Comparison of ENCODE assay signal across 26 cellular contexts in genomic region chr13:26362261-26362660, GRCh38.
"Had no signal": no experiment of that assay in that cellular context is flagged by ENCODE, and none has a peak within 500 bp of the region (broad histone marks: within the 10 kb centered on the region; RNA-seq: fewer than 3 reads in every experiment).

No MANE protein-coding gene starts in this region.

- DNase-seq: colonic mucosa; cortex of kidney; effector CD8-positive, alpha-beta T cell; effector memory CD8-positive, alpha-beta T cell; endodermal cell; erythroblast; esophagus squamous epithelium; foreskin fibroblast; foreskin melanocyte; gastrocnemius medialis; glutamatergic neuron; head of caudate nucleus; heart right ventricle; hippocampal formation; left cardiac atrium; left lung; left ventricle myocardium superior; lower lobe of right lung; mesendoderm; midbrain had no signal

- H3K27me3 ChIP-seq: colonic mucosa, esophagus squamous epithelium, gastrocnemius medialis, heart right ventricle, left lung had no signal

- ATAC-seq: effector memory CD8-positive, alpha-beta T cell; esophagus mucosa; gastrocnemius medialis; heart right ventricle; left cardiac atrium; left lung; left ventricle myocardium superior; lower lobe of right lung had no signal

- H3K27me3 Mint-ChIP-seq: dendritic cell treated with granulocyte-macrophage colony-stimulating factor and Interleukin-4, amounts not matched to agents 40 ng/mL and 50 ng/mL, for 4 days; effector memory CD8-positive, alpha-beta T cell had no signal

- H3K27ac Mint-ChIP-seq: dendritic cell treated with granulocyte-macrophage colony-stimulating factor and Interleukin-4, amounts not matched to agents 40 ng/mL and 50 ng/mL, for 4 days; effector memory CD8-positive, alpha-beta T cell; endodermal cell had no signal

- H3K4me1 Mint-ChIP-seq: endodermal cell had no signal

- H3K9me3 ChIP-seq: colonic mucosa, esophagus squamous epithelium, gastrocnemius medialis, heart right ventricle, left lung, lower lobe of right lung had no signal

- H3K36me3 ChIP-seq: colonic mucosa, gastrocnemius medialis had no signal

- FAIRE-seq: endometrium, islet of Langerhans, keratinocyte had no signal

- H3K27ac ChIP-seq: colonic mucosa, epithelial cell of prostate, esophagus squamous epithelium, gastrocnemius medialis, heart right ventricle, left lung, lower lobe of right lung had no signal

- H3K4me3 Mint-ChIP-seq: dendritic cell treated with granulocyte-macrophage colony-stimulating factor and Interleukin-4, amounts not matched to agents 40 ng/mL and 50 ng/mL, for 4 days; effector memory CD8-positive, alpha-beta T cell; endodermal cell had no signal

- H3K4me1 ChIP-seq: colonic mucosa, esophagus squamous epithelium, gastrocnemius medialis, heart right ventricle, left lung, lower lobe of right lung had no signal

- H3K4me3 ChIP-seq: colonic mucosa, esophagus squamous epithelium, gastrocnemius medialis, heart right ventricle, left lung, lower lobe of right lung had no signal

- H3K9me3 Mint-ChIP-seq: dendritic cell treated with granulocyte-macrophage colony-stimulating factor and Interleukin-4, amounts not matched to agents 40 ng/mL and 50 ng/mL, for 4 days; effector memory CD8-positive, alpha-beta T cell; endodermal cell had no signal
